Comparison of ENCODE assay signal across 1 cellular context in the genomic region with DNA sequence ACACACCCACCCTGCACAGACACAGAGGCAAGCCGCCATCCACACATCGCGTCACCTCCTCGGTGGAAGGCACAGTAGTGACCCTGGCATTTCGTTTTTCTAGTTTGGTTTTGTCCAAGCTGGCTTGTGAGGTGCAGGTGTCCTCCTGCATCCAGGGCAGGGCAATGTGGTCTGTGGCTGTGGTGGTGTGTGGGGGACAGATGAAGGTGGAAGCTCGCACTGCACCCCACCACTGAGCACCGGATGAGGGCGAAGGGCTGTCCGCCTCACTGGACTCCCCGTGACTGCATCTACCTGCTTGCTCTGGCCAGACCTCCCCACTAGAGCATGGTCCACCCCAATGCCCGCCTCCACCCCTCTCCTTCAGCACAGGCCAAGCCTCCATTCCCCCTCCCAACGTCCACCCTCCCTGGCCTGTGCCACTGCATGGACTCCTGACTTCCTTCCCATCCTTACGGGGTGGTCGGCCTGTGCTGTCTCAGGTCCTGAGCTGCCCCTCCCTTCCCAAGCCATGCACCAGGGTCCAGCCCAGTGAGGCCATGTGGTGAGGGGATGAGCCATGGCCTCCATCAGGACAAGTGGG.
TF ChIP-seq lines count a peak whose summit lies in the region.

No MANE protein-coding gene starts in this region.

TF ChIP-seq in HEK293, 187 proteins besides CTCF, POLR2A, EP300 and RAD21 (continued from another document):
- TF ChIP-seq, protein P1, sequence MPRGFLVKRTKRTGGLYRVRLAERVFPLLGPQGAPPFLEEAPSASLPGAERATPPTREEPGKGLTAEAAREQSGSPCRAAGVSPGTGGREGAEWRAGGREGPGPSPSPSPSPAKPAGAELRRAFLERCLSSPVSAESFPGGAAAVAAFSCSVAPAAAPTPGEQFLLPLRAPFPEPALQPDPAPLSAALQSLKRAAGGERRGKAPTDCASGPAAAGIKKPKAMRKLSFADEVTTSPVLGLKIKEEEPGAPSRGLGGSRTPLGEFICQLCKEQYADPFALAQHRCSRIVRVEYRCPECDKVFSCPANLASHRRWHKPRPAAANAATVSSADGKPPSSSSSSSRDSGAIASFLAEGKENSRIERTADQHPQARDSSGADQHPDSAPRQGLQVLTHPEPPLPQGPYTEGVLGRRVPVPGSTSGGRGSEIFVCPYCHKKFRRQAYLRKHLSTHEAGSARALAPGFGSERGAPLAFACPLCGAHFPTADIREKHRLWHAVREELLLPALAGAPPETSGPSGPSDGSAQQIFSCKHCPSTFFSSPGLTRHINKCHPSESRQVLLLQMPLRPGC (tag by site-specific recombination; IDR thresholded peaks at IDR 0.05): no peak
TF ChIP-seq in HEK293: peak in this region for 1.
